In the genomic region with DNA sequence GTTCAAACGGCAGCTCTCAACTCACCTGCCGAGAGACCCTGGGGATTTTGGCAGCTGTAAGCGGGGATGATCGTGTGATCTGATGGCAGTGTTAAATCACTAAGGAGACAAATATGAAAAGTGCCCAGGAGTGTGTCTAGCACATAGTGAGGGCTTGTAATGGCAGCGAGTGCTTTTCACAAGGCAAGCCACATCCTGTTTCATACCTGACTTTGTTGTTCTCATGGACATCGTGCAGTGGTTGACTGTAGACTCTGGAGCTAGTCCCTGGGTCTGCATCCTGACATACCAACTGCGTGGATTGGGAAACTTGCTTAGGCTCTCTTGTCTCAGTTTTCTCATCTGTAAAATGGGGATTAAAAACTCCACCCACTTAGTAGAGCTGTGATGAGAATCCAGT, we compare ENCODE assay signal across 1 cellular context.
TF ChIP-seq lines count a peak whose summit lies in the region.

No MANE protein-coding gene starts in this region.

TF ChIP-seq in neural cell, 6 proteins besides CTCF, POLR2A, EP300 and RAD21 (continued from another document):
- TF ChIP-seq, protein P1, sequence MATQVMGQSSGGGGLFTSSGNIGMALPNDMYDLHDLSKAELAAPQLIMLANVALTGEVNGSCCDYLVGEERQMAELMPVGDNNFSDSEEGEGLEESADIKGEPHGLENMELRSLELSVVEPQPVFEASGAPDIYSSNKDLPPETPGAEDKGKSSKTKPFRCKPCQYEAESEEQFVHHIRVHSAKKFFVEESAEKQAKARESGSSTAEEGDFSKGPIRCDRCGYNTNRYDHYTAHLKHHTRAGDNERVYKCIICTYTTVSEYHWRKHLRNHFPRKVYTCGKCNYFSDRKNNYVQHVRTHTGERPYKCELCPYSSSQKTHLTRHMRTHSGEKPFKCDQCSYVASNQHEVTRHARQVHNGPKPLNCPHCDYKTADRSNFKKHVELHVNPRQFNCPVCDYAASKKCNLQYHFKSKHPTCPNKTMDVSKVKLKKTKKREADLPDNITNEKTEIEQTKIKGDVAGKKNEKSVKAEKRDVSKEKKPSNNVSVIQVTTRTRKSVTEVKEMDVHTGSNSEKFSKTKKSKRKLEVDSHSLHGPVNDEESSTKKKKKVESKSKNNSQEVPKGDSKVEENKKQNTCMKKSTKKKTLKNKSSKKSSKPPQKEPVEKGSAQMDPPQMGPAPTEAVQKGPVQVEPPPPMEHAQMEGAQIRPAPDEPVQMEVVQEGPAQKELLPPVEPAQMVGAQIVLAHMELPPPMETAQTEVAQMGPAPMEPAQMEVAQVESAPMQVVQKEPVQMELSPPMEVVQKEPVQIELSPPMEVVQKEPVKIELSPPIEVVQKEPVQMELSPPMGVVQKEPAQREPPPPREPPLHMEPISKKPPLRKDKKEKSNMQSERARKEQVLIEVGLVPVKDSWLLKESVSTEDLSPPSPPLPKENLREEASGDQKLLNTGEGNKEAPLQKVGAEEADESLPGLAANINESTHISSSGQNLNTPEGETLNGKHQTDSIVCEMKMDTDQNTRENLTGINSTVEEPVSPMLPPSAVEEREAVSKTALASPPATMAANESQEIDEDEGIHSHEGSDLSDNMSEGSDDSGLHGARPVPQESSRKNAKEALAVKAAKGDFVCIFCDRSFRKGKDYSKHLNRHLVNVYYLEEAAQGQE (IDR thresholded peaks at IDR 0.05; ENCODE audit: borderline replicate concordance): no peak
- no peak for TF ChIP-seq SMC3 (conservative IDR thresholded peaks at IDR 0.05; ENCODE audit: poor library complexity)
